Comparison of ENCODE assay signal across 20 cellular contexts in genomic region chr9:114305189-114305555, GRCh38. TPM values are rescaled to one million over a fixed set of nuclear protein-coding genes. Genes with fewer than 3 reads are reported as not detected.
"Had no signal": no experiment of that assay in that cellular context is flagged by ENCODE, and none has a peak within 500 bp of the region (broad histone marks: within the 10 kb centered on the region; RNA-seq: fewer than 3 reads in every experiment).

No MANE protein-coding gene starts in this region.

- H3K27me3 Mint-ChIP-seq: activated naive CD4-positive, alpha-beta T cell treated with anti-CD3 and anti-CD28 coated beads, Interleukin-2, amount 50 U/mL, for 24 hours; progenitor cell of endocrine pancreas; stimulated activated naive CD8-positive, alpha-beta T cell treated with anti-CD3 and anti-CD28 coated beads, Interleukin-15, Interleukin-2, amounts not matched to agents 100 ng/mL and 50 ng/mL, for 24 hours had no signal

- H3K27me3 ChIP-seq: adrenal gland, esophagus squamous epithelium, hepatocyte, suprapubic skin, upper lobe of left lung had no signal

- DNase-seq: esophagus squamous epithelium had no signal

- H3K27ac ChIP-seq: adrenal gland, coronary artery, esophagus squamous epithelium, hepatocyte, suprapubic skin, upper lobe of left lung had no signal

- H3K9me3 Mint-ChIP-seq: activated naive CD4-positive, alpha-beta T cell treated with anti-CD3 and anti-CD28 coated beads, Interleukin-2, amount 50 U/mL, for 24 hours; naive thymus-derived CD8-positive, alpha-beta T cell; stimulated activated naive CD8-positive, alpha-beta T cell treated with anti-CD3 and anti-CD28 coated beads, Interleukin-15, Interleukin-2, amounts not matched to agents 100 ng/mL and 50 ng/mL, for 24 hours had no signal

- H3K36me3 Mint-ChIP-seq: activated naive CD4-positive, alpha-beta T cell treated with anti-CD3 and anti-CD28 coated beads, Interleukin-2, amount 50 U/mL, for 24 hours; naive thymus-derived CD8-positive, alpha-beta T cell had no signal

- H2AFZ ChIP-seq: hepatocyte had no signal

- H3K4me3 Mint-ChIP-seq: activated CD8-positive, alpha-beta T cell treated with anti-CD3 and anti-CD28 coated beads, Interleukin-2, amount 10 ng/mL, durations not matched to agents 7 days and 5 days; activated naive CD4-positive, alpha-beta T cell treated with anti-CD3 and anti-CD28 coated beads, Interleukin-2, amount 50 U/mL, for 24 hours; stimulated activated naive CD8-positive, alpha-beta T cell treated with anti-CD3 and anti-CD28 coated beads, Interleukin-15, Interleukin-2, amounts not matched to agents 100 ng/mL and 50 ng/mL, for 24 hours had no signal

- H3K9me3 ChIP-seq: adrenal gland, esophagus squamous epithelium, mucosa of descending colon, suprapubic skin, upper lobe of left lung had no signal

- H3K27ac Mint-ChIP-seq: activated CD8-positive, alpha-beta T cell treated with anti-CD3 and anti-CD28 coated beads, Interleukin-2, amount 10 ng/mL, durations not matched to agents 7 days and 5 days; activated naive CD4-positive, alpha-beta T cell treated with anti-CD3 and anti-CD28 coated beads, Interleukin-2, amount 50 U/mL, for 24 hours; stimulated activated naive CD8-positive, alpha-beta T cell treated with anti-CD3 and anti-CD28 coated beads, Interleukin-15, Interleukin-2, amounts not matched to agents 100 ng/mL and 50 ng/mL, for 24 hours had no signal

- H3K4me2 ChIP-seq: hepatocyte, smooth muscle cell had no signal

- H3K4me1 ChIP-seq: adrenal gland, suprapubic skin had no signal

- ATAC-seq: activated CD4-positive, CD25-positive, alpha-beta regulatory T cell treated with anti-CD3 and anti-CD28 coated beads, Interleukin-2, amount 50 U/mL, for 24 hours had no signal

- H3K36me3 ChIP-seq: upper lobe of left lung had no signal

- H3K4me3 ChIP-seq: adrenal gland, coronary artery, esophagus squamous epithelium, hepatocyte, mucosa of descending colon, smooth muscle cell, suprapubic skin, upper lobe of left lung had no signal

RNA-seq across cellular contexts. Expression of gene ORM1, which starts 17.7 kb away (rescaled TPM):
- total RNA-seq: activated CD8-positive, alpha-beta T cell treated with anti-CD3 and anti-CD28 coated beads, Interleukin-2, amount 10 ng/mL, durations not matched to agents 7 days and 5 days; endothelial cell of umbilical vein; fibroblast of villous mesenchyme; glomerular endothelial cell; lung microvascular endothelial cell; naive thymus-derived CD8-positive, alpha-beta T cell; smooth muscle cell; T-helper 2 cell treated with Interferon-gamma antibody and Interleukin-4, amounts not matched to agents 100 ng/mL and 5 ng/mL, for 36 hours had no signal
- polyA plus RNA-seq: endothelial cell of umbilical vein; naive thymus-derived CD8-positive, alpha-beta T cell had no signal

RNA-seq across cellular contexts. Expression of gene ORM2, which starts 24.5 kb away (rescaled TPM):
- total RNA-seq: activated CD8-positive, alpha-beta T cell treated with anti-CD3 and anti-CD28 coated beads, Interleukin-2, amount 10 ng/mL, durations not matched to agents 7 days and 5 days; endothelial cell of umbilical vein; esophagus squamous epithelium; fibroblast of villous mesenchyme; glomerular endothelial cell; lung microvascular endothelial cell; naive thymus-derived CD8-positive, alpha-beta T cell; right cardiac atrium; smooth muscle cell; T-helper 2 cell treated with Interferon-gamma antibody and Interleukin-4, amounts not matched to agents 100 ng/mL and 5 ng/mL, for 36 hours had no signal
- polyA plus RNA-seq: endothelial cell of umbilical vein; naive thymus-derived CD8-positive, alpha-beta T cell; smooth muscle cell had no signal
